Comparison of ENCODE assay signal across 20 cellular contexts in genomic region chr12:59887204-59887603, GRCh38.
"Had no signal": no experiment of that assay in that cellular context is flagged by ENCODE, and none has a peak within 500 bp of the region (broad histone marks: within the 10 kb centered on the region; RNA-seq: fewer than 3 reads in every experiment).

No MANE protein-coding gene starts in this region.

- DNase-seq: stimulated activated CD4-positive, alpha-beta T cell treated with anti-CD3 and anti-CD28 coated beads, Interleukin-2, amount 100 ng/mL, for 48 hours; stimulated activated CD4-positive, alpha-beta T cell treated with anti-CD3 and anti-CD28 coated beads, Interleukin-4, amount 100 ng/mL, for 1 hour; stimulated activated CD4-positive, alpha-beta T cell treated with anti-CD3 and anti-CD28 coated beads, Interleukin-4, amount 100 ng/mL, for 24 hours; stimulated activated CD4-positive, alpha-beta T cell treated with anti-CD3 and anti-CD28 coated beads, Interleukin-4, amount 100 ng/mL, for 4 hours; stimulated activated CD8-positive, alpha-beta memory T cell treated with anti-CD3 and anti-CD28 coated beads, Interleukin-4, amount 100 ng/mL, for 48 hours; stimulated activated naive B cell treated with anti-CD40 and anti-IgM and Interleukin-4, amounts not matched to agents 10 μg/mL and 1 μg/mL and 100 μg/mL, for 72 hours; stimulated activated naive CD4-positive, alpha-beta T cell; stimulated activated naive CD4-positive, alpha-beta T cell treated with Interleukin-2 at 50 U/mL for 16 hours; stimulated activated naive CD8-positive, alpha-beta T cell treated with anti-CD3 and anti-CD28 coated beads, Interleukin-15, amount 100 ng/mL, for 72 hours; stimulated activated naive CD8-positive, alpha-beta T cell treated with anti-CD3 and anti-CD28 coated beads, Interleukin-15, Interleukin-2, amounts not matched to agents 100 U/mL and 50 U/mL, for 24 hours; stomach; substantia nigra; testis; thyroid gland; tibial artery; transverse colon; trophoblast cell; upper lobe of left lung; upper lobe of right lung; uterus had no signal
